14 cellular contexts compared by ENCODE assay signal in genomic region chr13:85386424-85386823, GRCh38.
DNase-seq lines count a peak whose midpoint lies in the region; ATAC-seq lines count a peak whose summit lies in the region.
"Had no signal": no experiment of that assay in that cellular context is flagged by ENCODE, and none has a peak within 500 bp of the region (broad histone marks: within the 10 kb centered on the region; RNA-seq: fewer than 3 reads in every experiment).

No MANE protein-coding gene starts in this region.

- ATAC-seq in HG02938 (IDR thresholded peaks at IDR 0.05; ENCODE audit: unreplicated experiment) (peak; percentile 62), GM18502 (IDR thresholded peaks at IDR 0.05; ENCODE audit: poor library complexity, unreplicated experiment) (no peak), Right ventricle myocardium superior (ENCODE audit: poor library complexity) (no peak)
- ATAC-seq: activated T-cell treated with anti-CD3 and anti-CD28 coated beads, Interleukin-2, amount 50 U/mL, for 4 hours; CD8-positive, alpha-beta T cell had no signal

- no peak overlapping the region for H3K4ac ChIP-seq in trophoblast cell (ENCODE audit: low read depth, low read length)

- no peak overlapping the region for H2AFZ ChIP-seq in trophoblast cell (ENCODE audit: insufficient read depth, low read length, poor library complexity)

- H3K79me1 ChIP-seq in trophoblast cell (ENCODE audit: low read length): peaks cover 4% of the 10 kb centered on the region

- DNase-seq in NCI-H526 (lab: John Stamatoyannopoulos, UW): peak; percentile 14 to 48
- peak; percentile 28 for DNase-seq in adipocyte (ENCODE audit: low read depth)
- no peak for DNase-seq in trophoblast cell
- no peak for DNase-seq in activated CD4-positive, alpha-beta T cell treated with anti-CD3 and anti-CD28 coated beads for 4 hours
- DNase-seq in Right ventricle myocardium superior: no peak
- DNase-seq: activated CD4-positive, CD25-positive, alpha-beta regulatory T cell; activated T-cell treated with anti-CD3 and anti-CD28 coated beads, Interleukin-2, amount 50 U/mL, for 4 hours; CD8-positive, alpha-beta T cell; foreskin melanocyte; NCI-H226 had no signal

- no peak overlapping the region for H3K14ac ChIP-seq in trophoblast cell (ENCODE audit: low read length)

- H4K91ac ChIP-seq in trophoblast cell (ENCODE audit: low read depth, low read length): no peak overlapping the region

- H2BK12ac ChIP-seq in trophoblast cell (ENCODE audit: low read length): no peak overlapping the region

- H3K9ac ChIP-seq in adipocyte (ENCODE audit: low read length): no peak overlapping the region
- no peak overlapping the region for H3K9ac ChIP-seq in trophoblast cell (ENCODE audit: low read length)

- no peak overlapping the region for H4K12ac ChIP-seq in trophoblast cell (ENCODE audit: low read depth, low read length)

- no peak overlapping the region for H3K23ac ChIP-seq in trophoblast cell (ENCODE audit: low read length)

- no peaks in the 10 kb centered on the region for H3K79me2 ChIP-seq in trophoblast cell (ENCODE audit: control insufficient read depth, insufficient read depth, low read length, poor library complexity)

- intact Hi-C loops in Right ventricle myocardium superior (cut with DNase I): no loop called here

- H3K36me3 ChIP-seq in adipocyte (ENCODE audit: control insufficient read depth, insufficient read depth, low read length, severe bottlenecking) (no peaks in the 10 kb centered on the region), trophoblast cell (ENCODE audit: control insufficient read depth in 1 of 2, insufficient read depth in 2 of 2, low read length in 2 of 2) (no peaks in the 10 kb centered on the region)
- H3K36me3 ChIP-seq: SJCRH30, suprapubic skin had no signal

- no peak overlapping the region for H4K8ac ChIP-seq in trophoblast cell (ENCODE audit: low read depth, low read length)

- H3K4me2 ChIP-seq in trophoblast cell (ENCODE audit: low read length): no peak overlapping the region

- H3K4me3 ChIP-seq in adipocyte (ENCODE audit: low read length): no peak overlapping the region
- H3K4me3 ChIP-seq in trophoblast cell (ENCODE audit: low read depth, low read length): no peak overlapping the region
- H3K4me3 ChIP-seq: SJCRH30, suprapubic skin had no signal

- H3K4me1 ChIP-seq in adipocyte (ENCODE audit: control insufficient read depth, insufficient read depth, low read length) (no peaks in the 10 kb centered on the region), trophoblast cell (ENCODE audit: control insufficient read depth in 1 of 2, insufficient read depth in 2 of 2, low read length in 2 of 2) (no peaks in the 10 kb centered on the region)
- H3K4me1 ChIP-seq: SJCRH30, suprapubic skin had no signal

- no peak overlapping the region for H3K18ac ChIP-seq in trophoblast cell (ENCODE audit: low read length)

- no CpG with 5 or more reads among the region's 3 CpGs for WGBS in trophoblast cell (ENCODE audit: extremely low coverage, insufficient coverage, insufficient read length)

- H2BK5ac ChIP-seq in trophoblast cell (ENCODE audit: low read depth, low read length, poor library complexity): no peak overlapping the region

- H3K27ac ChIP-seq in trophoblast cell (ENCODE audit: low read depth, low read length): peak overlapping the region; percentile 40
- H3K27ac ChIP-seq: SJCRH30, suprapubic skin had no signal

- H3K9me3 ChIP-seq in adipocyte (ENCODE audit: control insufficient read depth, low read length): no peaks in the 10 kb centered on the region
- no peaks in the 10 kb centered on the region for H3K9me3 ChIP-seq in trophoblast cell (ENCODE audit: insufficient read depth, low read depth, low read length)
- H3K9me3 ChIP-seq: SJCRH30 had no signal

- no peak overlapping the region for H2BK120ac ChIP-seq in trophoblast cell (ENCODE audit: insufficient read depth, low read length, poor library complexity)

- no peak overlapping the region for H2AK5ac ChIP-seq in trophoblast cell (ENCODE audit: low read length)

- no peaks in the 10 kb centered on the region for H3K27me3 ChIP-seq in adipocyte (replicated peaks; ENCODE audit: control insufficient read depth, insufficient read depth, low read length)
- no peaks in the 10 kb centered on the region for H3K27me3 ChIP-seq in trophoblast cell (ENCODE audit: insufficient read depth, low read length)
- H3K27me3 ChIP-seq: SJCRH30, suprapubic skin had no signal

Comparison
In these comparisons a context has a peak if more than half of its experiments do, and no peak if none do; other contexts are left out.
1. DNase-seq: peak in NCI-H526 (2 of 2) and adipocyte (single experiment); none in trophoblast cell (0 of 2), activated CD4-positive, alpha-beta T cell treated with anti-CD3 and anti-CD28 coated beads for 4 hours (0 of 2) and Right ventricle myocardium superior (single experiment).